25 cellular contexts compared by ENCODE assay signal in the genomic region with DNA sequence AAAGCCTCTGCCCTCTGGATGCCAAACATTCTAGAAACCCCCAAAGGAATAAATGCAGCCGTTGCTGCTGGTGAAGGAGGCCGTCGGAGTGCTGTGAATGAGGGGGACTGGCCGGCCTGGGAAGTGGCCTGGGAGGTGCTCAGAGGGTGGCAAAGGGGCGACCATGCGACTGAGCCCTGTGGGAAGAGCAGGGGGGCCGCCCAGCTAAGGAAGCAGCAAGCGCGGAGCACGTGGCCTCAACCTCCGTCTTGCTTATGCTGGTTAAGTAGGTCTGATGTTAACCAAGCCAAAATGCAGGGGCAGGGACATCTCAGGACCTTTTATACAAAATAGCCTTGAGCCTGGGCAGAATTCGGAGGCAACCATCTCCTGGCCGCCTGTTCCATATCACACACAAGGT.
"Had no signal": no experiment of that assay in that cellular context is flagged by ENCODE, and none has a peak within 500 bp of the region (broad histone marks: within the 10 kb centered on the region; RNA-seq: fewer than 3 reads in every experiment).

No MANE protein-coding gene starts in this region.

- H3K9me3 Mint-ChIP-seq: activated naive CD4-positive, alpha-beta T cell treated with anti-CD3 and anti-CD28 coated beads, Interleukin-2, amount 50 U/mL, for 72 hours; activated T-cell treated with anti-CD3 and anti-CD28 coated beads, Interleukin-2, amount 50 U/mL, for 72 hours; stimulated activated naive B cell treated with anti-CD40 and anti-IgM and Interleukin-4, amounts not matched to agents 10 μg/mL and 1 μg/mL and 100 μg/mL, for 72 hours; T-cell had no signal

- H3K27me3 ChIP-seq: colonic mucosa, gastrocnemius medialis, right atrium auricular region, upper lobe of right lung had no signal

- H3K4me3 ChIP-seq: colonic mucosa, gastrocnemius medialis, lung, pancreas, right atrium auricular region, stomach, tibial artery, upper lobe of right lung had no signal

- H3K27ac ChIP-seq: colonic mucosa, gastrocnemius medialis, pancreas, right atrium auricular region, stomach, tibial artery, upper lobe of right lung had no signal

- H3K4me1 ChIP-seq: colonic mucosa, gastrocnemius medialis, pancreas, right atrium auricular region, stomach, upper lobe of right lung had no signal

- H3K4me3 Mint-ChIP-seq: activated T-cell treated with anti-CD3 and anti-CD28 coated beads, Interleukin-2, amount 50 U/mL, for 72 hours; immature natural killer cell; stimulated activated naive B cell treated with anti-CD40 and anti-IgM and Interleukin-4, amounts not matched to agents 10 μg/mL and 1 μg/mL and 100 μg/mL, for 72 hours; T-cell had no signal

- H3K27me3 Mint-ChIP-seq: T-cell had no signal

- ATAC-seq: activated naive CD4-positive, alpha-beta T cell treated with anti-CD3 and anti-CD28 coated beads, Interleukin-2, amount 50 U/mL, for 72 hours; activated T-cell treated with anti-CD3 and anti-CD28 coated beads, Interleukin-2, amount 50 U/mL, for 72 hours; gastrocnemius medialis; left lobe of liver; pancreas; stimulated activated naive B cell treated with anti-CD40 and anti-IgM and Interleukin-4, amounts not matched to agents 10 μg/mL and 1 μg/mL and 100 μg/mL, for 72 hours; T-cell; upper lobe of right lung had no signal

- H3K27ac Mint-ChIP-seq: activated naive CD4-positive, alpha-beta T cell treated with anti-CD3 and anti-CD28 coated beads, Interleukin-2, amount 50 U/mL, for 72 hours; activated T-cell treated with anti-CD3 and anti-CD28 coated beads, Interleukin-2, amount 50 U/mL, for 72 hours; immature natural killer cell; stimulated activated naive B cell treated with anti-CD40 and anti-IgM and Interleukin-4, amounts not matched to agents 10 μg/mL and 1 μg/mL and 100 μg/mL, for 72 hours; T-cell had no signal

- H3K36me3 Mint-ChIP-seq: activated naive CD4-positive, alpha-beta T cell treated with anti-CD3 and anti-CD28 coated beads, Interleukin-2, amount 50 U/mL, for 72 hours; immature natural killer cell; naive B cell; stimulated activated naive B cell treated with anti-CD40 and anti-IgM and Interleukin-4, amounts not matched to agents 10 μg/mL and 1 μg/mL and 100 μg/mL, for 72 hours; T-cell had no signal

- H3K4me1 Mint-ChIP-seq: immature natural killer cell; naive B cell; stimulated activated naive B cell treated with anti-CD40 and anti-IgM and Interleukin-4, amounts not matched to agents 10 μg/mL and 1 μg/mL and 100 μg/mL, for 72 hours; T-cell had no signal

- H3K9me3 ChIP-seq: colonic mucosa, gastrocnemius medialis, pancreas, right atrium auricular region, stomach, tibial artery, upper lobe of right lung had no signal

- H3K36me3 ChIP-seq: colonic mucosa, gastrocnemius medialis, pancreas, right atrium auricular region, stomach, tibial artery, upper lobe of right lung had no signal

- FAIRE-seq: pancreas had no signal

- DNase-seq: activated CD4-positive, alpha-beta T cell treated with anti-CD3 and anti-CD28 coated beads for 4 hours; activated CD4-positive, alpha-beta T cell treated with anti-CD3 and anti-CD28 coated beads, Interleukin-2, amount 50 U/mL, for 4 hours; activated naive CD4-positive, alpha-beta T cell; activated T-cell treated with anti-CD3 and anti-CD28 coated beads for 4 hours; activated T-cell treated with anti-CD3 and anti-CD28 coated beads, Interleukin-2, amount 50 U/mL, for 72 hours; colonic mucosa; effector CD8-positive, alpha-beta T cell; gastrocnemius medialis; glutamatergic neuron; hippocampal formation; immature natural killer cell; kidney glomerular epithelial cell; naive B cell; pancreas; stimulated activated CD4-positive, alpha-beta T cell treated with anti-CD3 and anti-CD28 coated beads, Interleukin-15, amount 100 ng/mL, for 24 hours; stimulated activated CD4-positive, alpha-beta T cell treated with anti-CD3 and anti-CD28 coated beads, Interleukin-2, amount 100 ng/mL, for 24 hours; stimulated activated naive B cell treated with anti-CD40 and anti-IgM and Interleukin-4, amounts not matched to agents 10 μg/mL and 1 μg/mL and 100 μg/mL, for 72 hours; stomach; T-cell; tibial artery; upper lobe of right lung had no signal
